In the genomic region with DNA sequence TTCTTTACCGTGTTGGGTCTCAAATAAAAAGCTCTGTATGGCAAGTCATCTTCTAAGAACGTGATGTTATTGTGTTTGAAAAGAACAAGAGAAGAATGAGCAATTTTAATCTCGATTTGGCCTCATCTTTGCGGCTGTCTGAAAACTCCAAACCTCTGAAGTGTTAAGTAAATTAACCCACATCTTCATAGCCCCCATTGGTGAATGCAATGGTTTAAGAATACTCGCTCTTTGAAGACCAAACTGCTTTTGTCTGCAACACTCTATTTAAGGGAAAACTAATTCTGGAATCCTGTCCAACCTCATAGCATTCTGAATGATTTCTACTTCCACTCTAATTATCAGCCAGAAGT, we compare ENCODE assay signal across 8 cellular contexts. TPM values are rescaled to one million over a fixed set of nuclear protein-coding genes. Genes with fewer than 3 reads are reported as not detected.
DNase-seq lines count a peak whose midpoint lies in the region; ATAC-seq, FAIRE-seq and TF ChIP-seq lines count a peak whose summit lies in the region.

No MANE protein-coding gene starts in this region.

- H3K9me3 ChIP-seq in HUES48 (ENCODE audit: control insufficient read depth, insufficient read depth, low read length) (no peaks in the 10 kb centered on the region), parathyroid adenoma (ENCODE audit: control insufficient read depth, low read length) (no peaks in the 10 kb centered on the region)

- no peaks in the 10 kb centered on the region for H3K79me2 ChIP-seq in parathyroid adenoma

- H3K9ac ChIP-seq in HUES48 (ENCODE audit: low read depth, low read length) (peak overlapping the region; percentile 85; the same call in 1 of the 2 replicates), parathyroid adenoma (no peak overlapping the region)

- FAIRE-seq in GM19239 (lab: Jason Lieb, UNC), result no peak

- intact Hi-C loops in dorsolateral prefrontal cortex (cut with DNase I), result loop anchor here (1.0 to 10.0 kb wide), 3 partner anchors 149 to 494 kb away; no protein-coding TSS in a partner anchor

- H3K4me1 ChIP-seq in HUES48 (ENCODE audit: control insufficient read depth, insufficient read depth, low read length), result peaks cover 32% of the 10 kb centered on the region
- no peaks in the 10 kb centered on the region for H3K4me1 ChIP-seq in parathyroid adenoma

- H3K27ac ChIP-seq in HUES48 (ENCODE audit: low read depth, low read length), result peak overlapping the region; percentile 67
- H3K27ac ChIP-seq in dorsolateral prefrontal cortex, result peak overlapping the region in 54 of 59 donors; percentile 18 to 90 (median 78)
- H3K27ac ChIP-seq in parathyroid adenoma, result no peak overlapping the region

- no peak overlapping the region for H3K4me2 ChIP-seq in parathyroid adenoma (ENCODE audit: low read length)

- DNase-seq in dorsolateral prefrontal cortex (no peak), KBM-7 (no peak), SIG-M5 treated with dmso at 0.1 percent for 504 hours (lab: John Stamatoyannopoulos, UW; ENCODE audit: unreplicated experiment) (no peak), GM19239 (ENCODE audit: insufficient read length, low spot score) (no peak)

- TF ChIP-seq CTCF in dorsolateral prefrontal cortex (IDR thresholded peaks at IDR 0.05 in 54 of 56, conservative IDR thresholded peaks at IDR 0.05 in 2 of 56; ENCODE audit: low read depth in 1 of 56, partially characterized antibody in 56 of 56) (peak in 6 of 56 donors; percentile 3 to 26 (median 8)), parathyroid adenoma (IDR thresholded peaks at IDR 0.05) (no peak)

- ATAC-seq in GM18909 (IDR thresholded peaks at IDR 0.05; ENCODE audit: poor library complexity, unreplicated experiment) (peak; percentile 17), HG02588 (IDR thresholded peaks at IDR 0.05; ENCODE audit: unreplicated experiment) (no peak)

- H3K27me3 ChIP-seq in HUES48 (ENCODE audit: control insufficient read depth, insufficient read depth, low read length), result no peaks in the 10 kb centered on the region
- no peaks in the 10 kb centered on the region for H3K27me3 ChIP-seq in dorsolateral prefrontal cortex
- no peaks in the 10 kb centered on the region for H3K27me3 ChIP-seq in parathyroid adenoma (ENCODE audit: control insufficient read depth, insufficient read depth, low read length)

- H3K4me3 ChIP-seq in HUES48 (ENCODE audit: low read depth, low read length), result peak overlapping the region; percentile 67
- H3K4me3 ChIP-seq in dorsolateral prefrontal cortex, result peak overlapping the region; percentile 39 to 73 (median 58)
- peak overlapping the region; percentile 31 for H3K4me3 ChIP-seq in parathyroid adenoma (ENCODE audit: low read depth, low read length)

- H3K36me3 ChIP-seq in HUES48 (ENCODE audit: control insufficient read depth, insufficient read depth, low read length) (no peaks in the 10 kb centered on the region), parathyroid adenoma (ENCODE audit: control insufficient read depth, insufficient read depth, low read length) (no peaks in the 10 kb centered on the region)

- in situ Hi-C loops in KBM-7 (cut with MboI; ENCODE audit: low pct_unique_long_range_greater_than_20kb, low sequenced_read_pairs), result no loop called here

- H2AFZ ChIP-seq in parathyroid adenoma, result peak overlapping the region; percentile 82

RNA-seq across cellular contexts. Expression of gene SCEL, which starts 56.9 kb away (rescaled TPM):
- total RNA-seq in dorsolateral prefrontal cortex, result 1 to 10 TPM in 1 of 120 experiments, under 1 TPM in 43, not detected in 76; 0.13 to 1.0 (median 0.25) TPM
